Comparison of ENCODE assay signal across 24 cellular contexts in the genomic region with DNA sequence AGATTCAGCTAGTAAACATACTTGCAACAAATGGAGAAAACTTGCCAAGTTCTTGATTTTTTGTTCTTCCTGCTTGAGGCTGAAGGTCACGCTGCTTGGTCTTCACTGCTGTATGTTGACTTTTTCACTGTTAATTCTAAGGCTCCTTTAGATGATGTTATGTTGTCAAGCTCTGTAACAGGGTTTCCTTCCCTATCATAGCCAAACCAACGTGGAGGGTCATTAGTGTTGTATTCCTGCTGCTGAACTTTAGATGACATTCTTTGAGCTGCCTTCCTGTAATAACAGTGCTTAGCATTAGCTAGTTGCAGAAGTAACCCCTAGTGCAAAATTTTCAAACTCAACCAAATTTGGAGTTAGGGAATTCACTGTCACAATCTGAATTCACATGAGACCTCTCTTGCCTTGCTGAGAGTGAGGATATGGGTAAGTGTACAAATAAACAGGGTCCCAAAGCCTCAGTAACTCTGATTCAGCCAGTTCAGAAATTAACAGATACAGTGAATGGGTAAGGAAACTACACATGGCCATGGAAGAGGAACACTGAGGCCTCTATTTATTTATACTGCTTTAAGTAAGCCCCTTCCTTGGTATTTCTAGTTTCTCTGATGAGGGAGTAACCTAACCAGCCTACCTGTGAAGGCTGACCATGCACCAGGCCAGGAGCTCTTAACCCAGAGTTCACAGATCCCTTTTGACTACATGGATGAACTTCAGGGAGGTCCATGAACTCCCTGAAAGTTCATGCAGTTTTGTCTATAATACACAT.
DNase-seq lines count a peak whose midpoint lies in the region; ATAC-seq, FAIRE-seq and TF ChIP-seq lines count a peak whose summit lies in the region.
"Had no signal": no experiment of that assay in that cellular context is flagged by ENCODE, and none has a peak within 500 bp of the region (broad histone marks: within the 10 kb centered on the region; RNA-seq: fewer than 3 reads in every experiment).

No MANE protein-coding gene starts in this region.

- H2AFZ ChIP-seq in astrocyte (ENCODE audit: low read depth, low read length): no peak overlapping the region
- H2AFZ ChIP-seq in mesenchymal stem cell (ENCODE audit: low read depth, low read length): no peak overlapping the region

- peak overlapping the region; percentile 49 for H2AK5ac ChIP-seq in mesenchymal stem cell (ENCODE audit: low read length, severe bottlenecking)

- H3K27ac ChIP-seq in DOHH2 (ENCODE audit: low read depth, low read length) (no peak overlapping the region), astrocyte (ENCODE audit: low read depth, low read length) (peak overlapping the region; percentile 16), mesenchymal stem cell (ENCODE audit: low read length, poor library complexity, severe bottlenecking) (peak overlapping the region; percentile 33)
- H3K27ac ChIP-seq: cardiac muscle cell, coronary artery, esophagus muscularis mucosa, Peyer's patch, SJCRH30, tibial nerve had no signal

- 100% methylated on average over 1 of the region's 2 CpGs for WGBS in mesenchymal stem cell

- ATAC-seq in activated CD4-positive, alpha-beta T cell treated with anti-CD3 and anti-CD28 coated beads for 36 hours: peak; percentile 32

- no peak for DNase-seq in activated CD4-positive, alpha-beta T cell treated with anti-CD3 and anti-CD28 coated beads for 36 hours
- no peak for DNase-seq in activated CD4-positive, alpha-beta T cell treated with anti-CD3 and anti-CD28 coated beads for 1 hour
- DNase-seq in astrocyte (ENCODE audit: low read depth) (no peak), mesenchymal stem cell (no peak), OCI-M1 (lab: John Stamatoyannopoulos, UW) (no peak), SIG-M5 treated with dmso at 0.1 percent for 504 hours (lab: John Stamatoyannopoulos, UW; ENCODE audit: unreplicated experiment) (no peak), NCI-H1930 (lab: John Stamatoyannopoulos, UW) (no peak)
- DNase-seq: 8988T; activated naive CD4-positive, alpha-beta T cell treated with anti-CD3 and anti-CD28 coated beads, Interleukin-2, amount 50 U/mL, for 16 hours; aorta; CD8-positive, alpha-beta memory T cell; NCI-H1092 treated with DMSO at 0.1 percent for 48 hours; NCI-H187; NCI-H526 treated with DMSO at 0.1 percent for 48 hours; Peyer's patch; SJCRH30 had no signal

- H3K9me3 ChIP-seq in DOHH2 (ENCODE audit: control insufficient read depth, insufficient read depth, low read length): no peaks in the 10 kb centered on the region
- no peaks in the 10 kb centered on the region for H3K9me3 ChIP-seq in astrocyte (ENCODE audit: insufficient read depth, low read depth, low read length)
- no peaks in the 10 kb centered on the region for H3K9me3 ChIP-seq in mesenchymal stem cell (ENCODE audit: control insufficient read depth, low read length)
- H3K9me3 ChIP-seq: esophagus muscularis mucosa, Peyer's patch, SJCRH30, tibial nerve had no signal

- H2BK15ac ChIP-seq in mesenchymal stem cell (ENCODE audit: low read depth, poor library complexity, severe bottlenecking): no peak overlapping the region

- H3K9me3 Mint-ChIP-seq in activated CD4-positive, alpha-beta T cell treated with anti-CD3 and anti-CD28 coated beads for 36 hours (ENCODE audit: low read depth): no peaks in the 10 kb centered on the region
- peaks cover 3% of the 10 kb centered on the region for H3K9me3 Mint-ChIP-seq in astrocyte (ENCODE audit: unreplicated experiment)
- H3K9me3 Mint-ChIP-seq: CD8-positive, alpha-beta memory T cell; IgD-negative memory B cell had no signal

- no peak overlapping the region for H3K4ac ChIP-seq in mesenchymal stem cell (ENCODE audit: low read depth in 1 of 2, low read length in 2 of 2)

- H3K27ac Mint-ChIP-seq in activated CD4-positive, alpha-beta T cell treated with anti-CD3 and anti-CD28 coated beads for 36 hours: peak overlapping the region; percentile 31
- no peak overlapping the region for H3K27ac Mint-ChIP-seq in astrocyte (ENCODE audit: unreplicated experiment)
- H3K27ac Mint-ChIP-seq: CD8-positive, alpha-beta memory T cell; progenitor cell of endocrine pancreas had no signal

- peak overlapping the region in 1 of 2 experiments; percentile 19 for H3K18ac ChIP-seq in mesenchymal stem cell (ENCODE audit: low read depth in 1 of 2, low read length in 2 of 2)

- no peak overlapping the region for H3K23ac ChIP-seq in mesenchymal stem cell (ENCODE audit: low read length in 2 of 2)

- no peak overlapping the region for H3K9ac ChIP-seq in astrocyte (ENCODE audit: low read length)
- H3K9ac ChIP-seq in mesenchymal stem cell (ENCODE audit: low read length): no peak overlapping the region

- H3K9me2 ChIP-seq in DOHH2 (replicated peaks; ENCODE audit: control insufficient read depth, low read length): no peaks in the 10 kb centered on the region

- H3K79me2 ChIP-seq in DOHH2 (ENCODE audit: control insufficient read depth, low read length): no peaks in the 10 kb centered on the region
- no peaks in the 10 kb centered on the region for H3K79me2 ChIP-seq in astrocyte (ENCODE audit: insufficient read depth, low read length)

- intact Hi-C loops in activated CD4-positive, alpha-beta T cell treated with anti-CD3 and anti-CD28 coated beads for 36 hours (cut with DNase I, micrococcal nuclease): loop anchor here (1.0 kb wide), 2 partner anchors 22 to 62 kb away; no protein-coding TSS in a partner anchor

- TF ChIP-seq CTCF in DOHH2 (IDR thresholded peaks at IDR 0.05; ENCODE audit: low read depth, low read length, poor library complexity, severe bottlenecking): no peak
- TF ChIP-seq CTCF in astrocyte (IDR thresholded peaks at IDR 0.05; ENCODE audit: insufficient read depth, low read depth, low read length): no peak

- H3K4me2 ChIP-seq in DOHH2 (ENCODE audit: low read length) (peak overlapping the region; percentile 56; the same call in 1 of the 2 replicates), astrocyte (ENCODE audit: low read length) (peak overlapping the region; percentile 28), mesenchymal stem cell (ENCODE audit: low read length, poor library complexity, severe bottlenecking) (no peak overlapping the region)

- H2BK120ac ChIP-seq in mesenchymal stem cell (ENCODE audit: low read depth, low read length): no peak overlapping the region

- H3K14ac ChIP-seq in mesenchymal stem cell (ENCODE audit: low read length in 2 of 2): no peak overlapping the region

- H4K8ac ChIP-seq in mesenchymal stem cell (ENCODE audit: low read length): no peak overlapping the region

- H3K27me3 ChIP-seq in DOHH2 (ENCODE audit: control insufficient read depth, low read length) (no peaks in the 10 kb centered on the region), astrocyte (ENCODE audit: insufficient read depth, low read length) (no peaks in the 10 kb centered on the region), mesenchymal stem cell (ENCODE audit: control insufficient read depth in 1 of 2, insufficient read depth in 1 of 2, low read length in 2 of 2) (no peaks in the 10 kb centered on the region)
- H3K27me3 ChIP-seq: cardiac muscle cell, esophagus muscularis mucosa, Peyer's patch, SJCRH30, tibial nerve had no signal

- no peaks in the 10 kb centered on the region for H4K20me1 ChIP-seq in DOHH2 (ENCODE audit: control insufficient read depth, insufficient read depth, low read depth, low read length)
- no peaks in the 10 kb centered on the region for H4K20me1 ChIP-seq in astrocyte (ENCODE audit: insufficient read depth, low read length)

- POLR2A ChIA-PET in activated CD4-positive, alpha-beta T cell treated with anti-CD3 and anti-CD28 coated beads for 36 hours (lab: Charles Lee): interaction anchor here (0.6 kb wide), 1 partner anchor 249 kb away, joined by 4 read pairs; no protein-coding TSS in a partner anchor

- H2BK12ac ChIP-seq in mesenchymal stem cell (ENCODE audit: low read length in 2 of 2): no peak overlapping the region

- H3K27me3 Mint-ChIP-seq in activated CD4-positive, alpha-beta T cell treated with anti-CD3 and anti-CD28 coated beads for 36 hours: no peaks in the 10 kb centered on the region
- H3K27me3 Mint-ChIP-seq in astrocyte (ENCODE audit: low read depth, unreplicated experiment): no peaks in the 10 kb centered on the region
- H3K27me3 Mint-ChIP-seq: CD8-positive, alpha-beta memory T cell; IgD-negative memory B cell; progenitor cell of endocrine pancreas had no signal

- H3K4me1 ChIP-seq in DOHH2 (ENCODE audit: control insufficient read depth, low read length) (peaks cover 51% of the 10 kb centered on the region), astrocyte (ENCODE audit: insufficient read depth, low read length) (peaks cover 13% of the 10 kb centered on the region), mesenchymal stem cell (ENCODE audit: control insufficient read depth, insufficient read depth, low read depth, low read length) (peaks cover 3% of the 10 kb centered on the region)
- H3K4me1 ChIP-seq: Peyer's patch, SJCRH30 had no signal

- H3K36me3 Mint-ChIP-seq in activated CD4-positive, alpha-beta T cell treated with anti-CD3 and anti-CD28 coated beads for 36 hours (ENCODE audit: low read depth): peaks cover 6% of the 10 kb centered on the region
- H3K36me3 Mint-ChIP-seq in astrocyte (ENCODE audit: low read depth, unreplicated experiment): peaks cover 8% of the 10 kb centered on the region

- no peak for FAIRE-seq in astrocyte (lab: Jason Lieb, UNC)
- FAIRE-seq: frontal cortex had no signal

- H3K4me3 Mint-ChIP-seq in activated CD4-positive, alpha-beta T cell treated with anti-CD3 and anti-CD28 coated beads for 36 hours: no peak overlapping the region
- no peak overlapping the region for H3K4me3 Mint-ChIP-seq in astrocyte (ENCODE audit: unreplicated experiment)
- H3K4me3 Mint-ChIP-seq: CD8-positive, alpha-beta memory T cell; IgD-negative memory B cell had no signal

- H3K4me3 ChIP-seq in DOHH2 (ENCODE audit: low read length) (no peak overlapping the region), astrocyte (ENCODE audit: insufficient read depth, low read depth, low read length) (no peak overlapping the region), mesenchymal stem cell (ENCODE audit: insufficient read depth in 1 of 2, low read depth in 1 of 2, low read length in 2 of 2) (no peak overlapping the region)
- H3K4me3 ChIP-seq: cardiac muscle cell, coronary artery, esophagus muscularis mucosa, Peyer's patch, SJCRH30, tibial nerve had no signal

- peaks cover 5% of the 10 kb centered on the region; the same call in 1 of the 2 replicates for H3F3A ChIP-seq in DOHH2 (ENCODE audit: control insufficient read depth, insufficient read depth)

- peaks cover 12% of the 10 kb centered on the region for H3K4me1 Mint-ChIP-seq in activated CD4-positive, alpha-beta T cell treated with anti-CD3 and anti-CD28 coated beads for 36 hours
- peaks cover 12% of the 10 kb centered on the region for H3K4me1 Mint-ChIP-seq in astrocyte (ENCODE audit: low read depth, unreplicated experiment)
- H3K4me1 Mint-ChIP-seq: CD8-positive, alpha-beta memory T cell; IgD-negative memory B cell had no signal

- no peaks in the 10 kb centered on the region for H3K79me1 ChIP-seq in mesenchymal stem cell (replicated peaks; ENCODE audit: low read length, poor library complexity, severe bottlenecking)

- CTCF ChIA-PET in activated CD4-positive, alpha-beta T cell treated with anti-CD3 and anti-CD28 coated beads for 36 hours (lab: Charles Lee): interaction anchor here (1.2 kb wide), 1 partner anchor 246 kb away, joined by 3 read pairs; no protein-coding TSS in a partner anchor

- no peak overlapping the region for H2BK5ac ChIP-seq in mesenchymal stem cell (ENCODE audit: low read depth, low read length, poor library complexity, severe bottlenecking)

- H3K36me3 ChIP-seq in DOHH2 (ENCODE audit: control insufficient read depth, low read length) (peaks cover 1% of the 10 kb centered on the region; the same call in 1 of the 2 replicates), astrocyte (ENCODE audit: insufficient read depth, low read length) (no peaks in the 10 kb centered on the region), mesenchymal stem cell (ENCODE audit: control insufficient read depth in 1 of 2, insufficient read depth in 2 of 2, low read depth in 1 of 2, low read length in 2 of 2) (peaks cover 0 to 4% of the 10 kb centered on the region in 2 experiments)
- H3K36me3 ChIP-seq: cardiac muscle cell, Peyer's patch, SJCRH30 had no signal

- H4K91ac ChIP-seq in mesenchymal stem cell (ENCODE audit: low read length): no peak overlapping the region
